1 cellular context compared by ENCODE assay signal in the genomic region with DNA sequence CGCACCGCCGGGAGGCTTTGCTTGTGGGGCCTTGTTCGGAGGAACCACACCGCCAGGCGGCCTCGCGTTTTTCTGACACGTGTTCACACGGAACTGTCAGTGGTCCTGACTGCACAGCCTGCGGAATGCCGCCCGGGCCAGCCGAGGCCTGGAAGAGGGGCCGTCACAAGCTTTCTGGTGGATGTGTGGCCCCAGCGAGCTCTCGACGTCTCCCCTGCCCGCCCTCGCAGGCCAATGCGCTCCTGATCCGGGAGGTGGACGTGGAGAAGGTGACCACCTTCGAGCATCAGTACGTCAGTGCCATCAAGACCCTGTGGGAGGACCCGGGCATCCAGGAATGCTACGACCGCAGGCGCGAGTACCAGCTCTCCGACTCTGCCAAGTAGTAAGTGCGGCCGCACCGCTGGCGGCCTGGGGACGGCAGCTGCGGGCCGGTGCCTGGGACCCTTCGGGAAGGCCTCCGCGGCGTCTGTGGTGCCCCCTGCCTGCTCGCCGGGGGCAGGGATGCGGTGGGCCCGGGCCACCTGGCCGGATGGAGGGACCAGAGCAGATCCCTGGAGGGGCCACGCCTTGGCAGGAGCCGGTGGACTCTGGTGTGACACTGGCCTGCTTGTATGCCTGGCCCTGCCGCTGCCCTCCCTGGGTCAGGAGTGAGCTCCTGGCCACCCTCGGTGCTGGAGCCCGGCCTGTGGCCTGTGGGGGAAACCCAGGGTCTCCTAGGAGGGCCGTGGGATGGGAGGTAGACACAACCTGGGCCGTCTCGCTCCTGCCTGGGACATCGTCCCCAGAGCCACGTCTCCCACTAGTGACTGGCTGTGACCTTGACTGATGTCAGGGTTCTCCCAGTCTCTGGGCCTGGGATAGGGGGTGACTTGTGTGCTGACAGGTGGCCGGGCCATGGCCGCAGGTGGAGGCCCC.
TF ChIP-seq lines count a peak whose summit lies in the region.

No MANE protein-coding gene starts in this region.

TF ChIP-seq in HEK293, 187 proteins besides CTCF, POLR2A, EP300 and RAD21 (continued from another document):
- TF ChIP-seq, protein P1, sequence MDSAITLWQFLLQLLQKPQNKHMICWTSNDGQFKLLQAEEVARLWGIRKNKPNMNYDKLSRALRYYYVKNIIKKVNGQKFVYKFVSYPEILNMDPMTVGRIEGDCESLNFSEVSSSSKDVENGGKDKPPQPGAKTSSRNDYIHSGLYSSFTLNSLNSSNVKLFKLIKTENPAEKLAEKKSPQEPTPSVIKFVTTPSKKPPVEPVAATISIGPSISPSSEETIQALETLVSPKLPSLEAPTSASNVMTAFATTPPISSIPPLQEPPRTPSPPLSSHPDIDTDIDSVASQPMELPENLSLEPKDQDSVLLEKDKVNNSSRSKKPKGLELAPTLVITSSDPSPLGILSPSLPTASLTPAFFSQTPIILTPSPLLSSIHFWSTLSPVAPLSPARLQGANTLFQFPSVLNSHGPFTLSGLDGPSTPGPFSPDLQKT (IDR thresholded peaks at IDR 0.05; ENCODE audit: borderline replicate concordance, low read depth, low read length), result no peak
